In the genomic region with DNA sequence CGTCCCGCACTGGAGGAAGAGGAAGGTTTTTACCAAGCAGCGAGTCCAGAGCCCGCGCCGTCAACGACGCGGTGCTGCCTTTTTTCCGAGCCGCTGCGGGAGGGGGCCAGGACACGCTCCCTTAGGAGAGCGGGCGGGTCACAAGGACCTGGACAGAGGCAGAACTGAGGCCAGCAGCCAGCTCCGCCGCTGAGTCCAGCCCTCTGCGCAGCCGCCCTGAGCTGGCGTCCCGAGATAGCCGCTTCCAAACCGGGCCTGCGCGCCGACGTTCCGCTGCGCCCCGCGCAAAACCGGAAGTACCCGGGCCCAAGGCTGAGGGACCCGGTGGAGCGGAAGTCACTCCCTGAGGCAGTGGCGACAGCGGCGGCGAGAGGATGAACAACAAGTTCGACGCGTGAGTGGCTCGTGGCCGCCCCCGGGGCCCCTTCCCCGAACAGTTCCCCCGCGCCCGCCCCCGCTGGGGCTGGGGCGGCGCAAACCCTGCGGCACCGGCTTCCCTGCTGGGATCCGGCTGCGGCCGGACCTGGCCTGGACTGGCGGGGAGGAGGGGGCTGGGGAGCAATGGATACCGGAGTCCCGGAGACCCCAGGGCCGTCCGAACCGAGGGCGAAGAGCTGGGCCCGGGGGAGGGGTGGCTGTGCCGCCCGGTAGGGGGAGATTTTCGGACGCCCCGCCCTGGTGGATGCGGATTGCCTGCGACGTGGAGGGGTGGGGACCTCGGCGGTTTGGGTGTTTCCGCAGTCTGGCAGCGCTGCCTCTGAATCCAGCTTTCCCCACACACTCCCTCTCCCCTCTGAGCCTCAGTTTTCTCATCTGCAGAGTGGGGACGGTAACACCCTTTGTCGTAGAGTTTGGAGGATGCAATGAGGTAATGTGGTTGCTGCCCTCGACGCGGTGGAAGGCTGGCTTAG, we compare ENCODE assay signal across 7 cellular contexts.
DNase-seq lines count a peak whose midpoint lies in the region; ATAC-seq, FAIRE-seq and TF ChIP-seq lines count a peak whose summit lies in the region.

A gene with protein sequence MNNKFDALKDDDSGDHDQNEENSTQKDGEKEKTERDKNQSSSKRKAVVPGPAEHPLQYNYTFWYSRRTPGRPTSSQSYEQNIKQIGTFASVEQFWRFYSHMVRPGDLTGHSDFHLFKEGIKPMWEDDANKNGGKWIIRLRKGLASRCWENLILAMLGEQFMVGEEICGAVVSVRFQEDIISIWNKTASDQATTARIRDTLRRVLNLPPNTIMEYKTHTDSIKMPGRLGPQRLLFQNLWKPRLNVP (plus strand): TSS at position 339 of the 911 bp plus-strand sequence. CDS start 36 bp downstream, at position 375.
TIGD1 (minus strand) TSS at position 207 of the 911 bp plus-strand sequence. CDS start 675 bp downstream, outside the sequence.

- ATAC-seq in HG02973 (IDR thresholded peaks at IDR 0.05; ENCODE audit: unreplicated experiment), result peak; percentile 91

- FAIRE-seq in GM18507 (lab: Jason Lieb, UNC), result peak; percentile 86

- TF ChIP-seq CTCF in astrocyte of the cerebellum (IDR thresholded peaks at IDR 0.05; ENCODE audit: low read depth, low read length, missing control alignments) (peak; percentile 5), retinal pigment epithelial cell (conservative IDR thresholded peaks at IDR 0.05; ENCODE audit: low read depth, low read length) (peak; percentile 19)

- H3K4me3 ChIP-seq in astrocyte of the cerebellum (ENCODE audit: low read depth, low read length), result peak within 1 kb of the TSS; percentile 69
- H3K4me3 ChIP-seq in retinal pigment epithelial cell (ENCODE audit: low read length), result peak within 1 kb of the TSS; percentile 88

- in situ Hi-C loops in astrocyte of the cerebellum (cut with HindIII; ENCODE audit: low sequenced_read_pairs), result no loop called here

- DNase-seq in GM18507 (ENCODE audit: extremely low spot score, insufficient read length, low read depth) (peak; percentile 99), NCI-H1930 (lab: John Stamatoyannopoulos, UW) (peak; percentile 89 to 93), T-helper 22 cell (ENCODE audit: low read depth) (peak; percentile 83), astrocyte of the cerebellum (ENCODE audit: low read depth) (peak; percentile 82), hippocampal formation (lab: John Stamatoyannopoulos, UW) (peak; percentile 87 to 95), retinal pigment epithelial cell (ENCODE audit: low read depth) (peak; percentile 77)

Comparison
In these comparisons a context has a peak if more than half of its experiments do, and no peak if none do; other contexts are left out.
1. Peak in every context shown above with its lines: DNase-seq, ATAC-seq and H3K4me3 ChIP-seq.